1 cellular context compared by ENCODE assay signal in the genomic region with DNA sequence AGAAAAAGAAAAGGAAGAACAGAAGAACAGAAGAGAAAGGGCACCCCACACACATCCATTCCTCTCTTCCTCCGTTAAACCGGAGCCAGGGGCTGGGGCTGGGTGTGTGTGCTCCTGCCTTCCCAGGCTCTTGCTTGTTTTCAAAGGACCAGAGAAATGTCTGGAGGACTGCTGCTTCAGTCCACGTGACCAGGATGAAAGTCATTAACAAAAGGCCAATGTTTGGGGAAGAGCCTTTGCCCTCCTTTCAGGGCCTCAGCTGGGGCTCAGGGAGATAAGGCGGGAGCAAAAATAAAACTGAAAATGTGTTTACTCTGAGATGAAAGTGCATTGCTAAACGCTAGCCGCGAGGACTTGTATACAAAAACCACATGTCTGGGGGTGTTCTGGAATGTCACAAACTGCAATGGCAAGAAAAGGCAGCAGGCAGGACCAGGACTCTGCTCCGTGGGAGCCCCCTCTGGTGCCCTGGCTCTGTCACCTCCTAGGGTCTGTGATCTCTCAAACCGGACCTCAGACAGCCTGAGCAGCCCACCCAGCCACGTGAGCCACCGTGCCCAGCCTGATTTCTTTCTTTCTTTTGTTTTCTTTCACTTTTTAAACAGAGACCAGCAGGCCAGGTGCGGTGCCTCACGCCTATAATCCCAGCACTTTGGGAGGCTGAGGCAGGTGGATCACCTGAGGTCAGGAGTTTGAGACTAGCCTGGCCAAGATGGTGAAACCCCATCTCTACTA.
TF ChIP-seq lines count a peak whose summit lies in the region.

No MANE protein-coding gene starts in this region.

TF ChIP-seq in K562, 482 proteins besides CTCF, POLR2A, EP300 and RAD21 (continued from another document and continues in another):
- TF ChIP-seq, protein P1, sequence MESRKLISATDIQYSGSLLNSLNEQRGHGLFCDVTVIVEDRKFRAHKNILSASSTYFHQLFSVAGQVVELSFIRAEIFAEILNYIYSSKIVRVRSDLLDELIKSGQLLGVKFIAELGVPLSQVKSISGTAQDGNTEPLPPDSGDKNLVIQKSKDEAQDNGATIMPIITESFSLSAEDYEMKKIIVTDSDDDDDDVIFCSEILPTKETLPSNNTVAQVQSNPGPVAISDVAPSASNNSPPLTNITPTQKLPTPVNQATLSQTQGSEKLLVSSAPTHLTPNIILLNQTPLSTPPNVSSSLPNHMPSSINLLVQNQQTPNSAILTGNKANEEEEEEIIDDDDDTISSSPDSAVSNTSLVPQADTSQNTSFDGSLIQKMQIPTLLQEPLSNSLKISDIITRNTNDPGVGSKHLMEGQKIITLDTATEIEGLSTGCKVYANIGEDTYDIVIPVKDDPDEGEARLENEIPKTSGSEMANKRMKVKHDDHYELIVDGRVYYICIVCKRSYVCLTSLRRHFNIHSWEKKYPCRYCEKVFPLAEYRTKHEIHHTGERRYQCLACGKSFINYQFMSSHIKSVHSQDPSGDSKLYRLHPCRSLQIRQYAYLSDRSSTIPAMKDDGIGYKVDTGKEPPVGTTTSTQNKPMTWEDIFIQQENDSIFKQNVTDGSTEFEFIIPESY (CRISPR knock-in tag; IDR thresholded peaks at IDR 0.05) = no peak
- TF ChIP-seq TEAD4 (IDR thresholded peaks at IDR 0.05; ENCODE audit: low read length) = peak; percentile 77
- no peak for TF ChIP-seq TEAD4 (CRISPR knock-in tag; IDR thresholded peaks at IDR 0.05; ENCODE audit: borderline replicate concordance)
- TF ChIP-seq, protein P2, sequence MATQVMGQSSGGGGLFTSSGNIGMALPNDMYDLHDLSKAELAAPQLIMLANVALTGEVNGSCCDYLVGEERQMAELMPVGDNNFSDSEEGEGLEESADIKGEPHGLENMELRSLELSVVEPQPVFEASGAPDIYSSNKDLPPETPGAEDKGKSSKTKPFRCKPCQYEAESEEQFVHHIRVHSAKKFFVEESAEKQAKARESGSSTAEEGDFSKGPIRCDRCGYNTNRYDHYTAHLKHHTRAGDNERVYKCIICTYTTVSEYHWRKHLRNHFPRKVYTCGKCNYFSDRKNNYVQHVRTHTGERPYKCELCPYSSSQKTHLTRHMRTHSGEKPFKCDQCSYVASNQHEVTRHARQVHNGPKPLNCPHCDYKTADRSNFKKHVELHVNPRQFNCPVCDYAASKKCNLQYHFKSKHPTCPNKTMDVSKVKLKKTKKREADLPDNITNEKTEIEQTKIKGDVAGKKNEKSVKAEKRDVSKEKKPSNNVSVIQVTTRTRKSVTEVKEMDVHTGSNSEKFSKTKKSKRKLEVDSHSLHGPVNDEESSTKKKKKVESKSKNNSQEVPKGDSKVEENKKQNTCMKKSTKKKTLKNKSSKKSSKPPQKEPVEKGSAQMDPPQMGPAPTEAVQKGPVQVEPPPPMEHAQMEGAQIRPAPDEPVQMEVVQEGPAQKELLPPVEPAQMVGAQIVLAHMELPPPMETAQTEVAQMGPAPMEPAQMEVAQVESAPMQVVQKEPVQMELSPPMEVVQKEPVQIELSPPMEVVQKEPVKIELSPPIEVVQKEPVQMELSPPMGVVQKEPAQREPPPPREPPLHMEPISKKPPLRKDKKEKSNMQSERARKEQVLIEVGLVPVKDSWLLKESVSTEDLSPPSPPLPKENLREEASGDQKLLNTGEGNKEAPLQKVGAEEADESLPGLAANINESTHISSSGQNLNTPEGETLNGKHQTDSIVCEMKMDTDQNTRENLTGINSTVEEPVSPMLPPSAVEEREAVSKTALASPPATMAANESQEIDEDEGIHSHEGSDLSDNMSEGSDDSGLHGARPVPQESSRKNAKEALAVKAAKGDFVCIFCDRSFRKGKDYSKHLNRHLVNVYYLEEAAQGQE (CRISPR knock-in tag; IDR thresholded peaks at IDR 0.05; ENCODE audit: low read depth) = no peak
- peak; percentile 77; the same call in 1 of the 2 replicates for TF ChIP-seq BHLHE40 (IDR thresholded peaks at IDR 0.05; ENCODE audit: low read length)
- peak; percentile 55; the same call in 1 of the 2 replicates for TF ChIP-seq CTBP1 (IDR thresholded peaks at IDR 0.05; ENCODE audit: borderline replicate concordance)
- TF ChIP-seq, protein P3, sequence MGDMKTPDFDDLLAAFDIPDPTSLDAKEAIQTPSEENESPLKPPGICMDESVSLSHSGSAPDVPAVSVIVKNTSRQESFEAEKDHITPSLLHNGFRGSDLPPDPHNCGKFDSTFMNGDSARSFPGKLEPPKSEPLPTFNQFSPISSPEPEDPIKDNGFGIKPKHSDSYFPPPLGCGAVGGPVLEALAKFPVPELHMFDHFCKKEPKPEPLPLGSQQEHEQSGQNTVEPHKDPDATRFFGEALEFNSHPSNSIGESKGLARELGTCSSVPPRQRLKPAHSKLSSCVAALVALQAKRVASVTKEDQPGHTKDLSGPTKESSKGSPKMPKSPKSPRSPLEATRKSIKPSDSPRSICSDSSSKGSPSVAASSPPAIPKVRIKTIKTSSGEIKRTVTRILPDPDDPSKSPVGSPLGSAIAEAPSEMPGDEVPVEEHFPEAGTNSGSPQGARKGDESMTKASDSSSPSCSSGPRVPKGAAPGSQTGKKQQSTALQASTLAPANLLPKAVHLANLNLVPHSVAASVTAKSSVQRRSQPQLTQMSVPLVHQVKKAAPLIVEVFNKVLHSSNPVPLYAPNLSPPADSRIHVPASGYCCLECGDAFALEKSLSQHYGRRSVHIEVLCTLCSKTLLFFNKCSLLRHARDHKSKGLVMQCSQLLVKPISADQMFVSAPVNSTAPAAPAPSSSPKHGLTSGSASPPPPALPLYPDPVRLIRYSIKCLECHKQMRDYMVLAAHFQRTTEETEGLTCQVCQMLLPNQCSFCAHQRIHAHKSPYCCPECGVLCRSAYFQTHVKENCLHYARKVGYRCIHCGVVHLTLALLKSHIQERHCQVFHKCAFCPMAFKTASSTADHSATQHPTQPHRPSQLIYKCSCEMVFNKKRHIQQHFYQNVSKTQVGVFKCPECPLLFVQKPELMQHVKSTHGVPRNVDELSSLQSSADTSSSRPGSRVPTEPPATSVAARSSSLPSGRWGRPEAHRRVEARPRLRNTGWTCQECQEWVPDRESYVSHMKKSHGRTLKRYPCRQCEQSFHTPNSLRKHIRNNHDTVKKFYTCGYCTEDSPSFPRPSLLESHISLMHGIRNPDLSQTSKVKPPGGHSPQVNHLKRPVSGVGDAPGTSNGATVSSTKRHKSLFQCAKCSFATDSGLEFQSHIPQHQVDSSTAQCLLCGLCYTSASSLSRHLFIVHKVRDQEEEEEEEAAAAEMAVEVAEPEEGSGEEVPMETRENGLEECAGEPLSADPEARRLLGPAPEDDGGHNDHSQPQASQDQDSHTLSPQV (IDR thresholded peaks at IDR 0.05) = peak; percentile 75
- 0 out of 2 replicates have a peak, but pooled peaks have one; percentile 11 for TF ChIP-seq FOSL1 (tag; conservative IDR thresholded peaks at IDR 0.05)
- no peak for TF ChIP-seq NR2C1 (IDR thresholded peaks at IDR 0.05)
- TF ChIP-seq NR2C1 (tag; IDR thresholded peaks at IDR 0.05) = peak; percentile 16; the same call in 1 of the 2 replicates
- TF ChIP-seq, protein P4, sequence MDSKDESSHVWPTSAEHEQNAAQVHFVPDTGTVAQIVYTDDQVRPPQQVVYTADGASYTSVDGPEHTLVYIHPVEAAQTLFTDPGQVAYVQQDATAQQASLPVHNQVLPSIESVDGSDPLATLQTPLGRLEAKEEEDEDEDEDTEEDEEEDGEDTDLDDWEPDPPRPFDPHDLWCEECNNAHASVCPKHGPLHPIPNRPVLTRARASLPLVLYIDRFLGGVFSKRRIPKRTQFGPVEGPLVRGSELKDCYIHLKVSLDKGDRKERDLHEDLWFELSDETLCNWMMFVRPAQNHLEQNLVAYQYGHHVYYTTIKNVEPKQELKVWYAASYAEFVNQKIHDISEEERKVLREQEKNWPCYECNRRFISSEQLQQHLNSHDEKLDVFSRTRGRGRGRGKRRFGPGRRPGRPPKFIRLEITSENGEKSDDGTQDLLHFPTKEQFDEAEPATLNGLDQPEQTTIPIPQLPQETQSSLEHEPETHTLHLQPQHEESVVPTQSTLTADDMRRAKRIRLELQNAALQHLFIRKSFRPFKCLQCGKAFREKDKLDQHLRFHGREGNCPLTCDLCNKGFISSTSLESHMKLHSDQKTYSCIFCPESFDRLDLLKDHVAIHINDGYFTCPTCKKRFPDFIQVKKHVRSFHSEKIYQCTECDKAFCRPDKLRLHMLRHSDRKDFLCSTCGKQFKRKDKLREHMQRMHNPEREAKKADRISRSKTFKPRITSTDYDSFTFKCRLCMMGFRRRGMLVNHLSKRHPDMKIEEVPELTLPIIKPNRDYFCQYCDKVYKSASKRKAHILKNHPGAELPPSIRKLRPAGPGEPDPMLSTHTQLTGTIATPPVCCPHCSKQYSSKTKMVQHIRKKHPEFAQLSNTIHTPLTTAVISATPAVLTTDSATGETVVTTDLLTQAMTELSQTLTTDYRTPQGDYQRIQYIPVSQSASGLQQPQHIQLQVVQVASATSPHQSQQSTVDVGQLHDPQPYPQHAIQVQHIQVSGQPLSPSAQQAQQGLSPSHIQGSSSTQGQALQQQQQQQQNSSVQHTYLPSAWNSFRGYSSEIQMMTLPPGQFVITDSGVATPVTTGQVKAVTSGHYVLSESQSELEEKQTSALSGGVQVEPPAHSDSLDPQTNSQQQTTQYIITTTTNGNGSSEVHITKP (IDR thresholded peaks at IDR 0.05; ENCODE audit: partially characterized antibody) = peak; percentile 87
- TF ChIP-seq NFE2 (IDR thresholded peaks at IDR 0.05; ENCODE audit: low read depth) = 0 out of 2 replicates have a peak, but pooled peaks have one; percentile 8
- peak; percentile 95; the same call in 1 of the 2 replicates for TF ChIP-seq FOXP1 (CRISPR knock-in tag; IDR thresholded peaks at IDR 0.05)
- peak; percentile 32; the same call in 1 of the 2 replicates for TF ChIP-seq POLR2AphosphoS5 (IDR thresholded peaks at IDR 0.05; ENCODE audit: control insufficient read depth, insufficient read depth, low read depth, low read length)
- TF ChIP-seq RBM34 (IDR thresholded peaks at IDR 0.05; ENCODE audit: borderline replicate concordance, insufficient read depth, low read length) = no peak
- TF ChIP-seq SRF (CRISPR knock-in tag; IDR thresholded peaks at IDR 0.05) = no peak
- TF ChIP-seq TCF7 (IDR thresholded peaks at IDR 0.05; ENCODE audit: borderline replicate concordance) = peak; percentile 93
- peak; percentile 75 for TF ChIP-seq EGR1 (conservative IDR thresholded peaks at IDR 0.05)
- TF ChIP-seq SOX6 (IDR thresholded peaks at IDR 0.05) = peak; percentile 88
- TF ChIP-seq, protein P5, sequence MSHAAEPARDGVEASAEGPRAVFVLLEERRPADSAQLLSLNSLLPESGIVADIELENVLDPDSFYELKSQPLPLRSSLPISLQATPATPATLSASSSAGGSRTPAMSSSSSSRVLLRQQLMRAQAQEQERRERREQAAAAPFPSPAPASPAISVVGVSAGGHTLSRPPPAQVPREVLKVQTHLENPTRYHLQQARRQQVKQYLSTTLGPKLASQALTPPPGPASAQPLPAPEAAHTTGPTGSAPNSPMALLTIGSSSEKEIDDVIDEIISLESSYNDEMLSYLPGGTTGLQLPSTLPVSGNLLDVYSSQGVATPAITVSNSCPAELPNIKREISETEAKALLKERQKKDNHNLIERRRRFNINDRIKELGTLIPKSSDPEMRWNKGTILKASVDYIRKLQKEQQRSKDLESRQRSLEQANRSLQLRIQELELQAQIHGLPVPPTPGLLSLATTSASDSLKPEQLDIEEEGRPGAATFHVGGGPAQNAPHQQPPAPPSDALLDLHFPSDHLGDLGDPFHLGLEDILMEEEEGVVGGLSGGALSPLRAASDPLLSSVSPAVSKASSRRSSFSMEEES (CRISPR knock-in tag; IDR thresholded peaks at IDR 0.05) = peak; percentile 73
- no peak for TF ChIP-seq KLF10 (CRISPR knock-in tag; IDR thresholded peaks at IDR 0.05)
- peak; percentile 85 for TF ChIP-seq MEF2D (tag; conservative IDR thresholded peaks at IDR 0.05; ENCODE audit: low read depth)
- no peak for TF ChIP-seq SRSF3 (IDR thresholded peaks at IDR 0.05; ENCODE audit: insufficient read depth, low read length)
- TF ChIP-seq RBM14 (IDR thresholded peaks at IDR 0.05; ENCODE audit: borderline replicate concordance, insufficient read depth, low read depth, low read length) = no peak
- TF ChIP-seq TCF3 (CRISPR knock-in tag; IDR thresholded peaks at IDR 0.05) = peak; percentile 84
- peak; percentile 94; the same call in 1 of the 2 replicates for TF ChIP-seq ESRRA (IDR thresholded peaks at IDR 0.05; ENCODE audit: borderline replicate concordance, low read depth)
- no peak for TF ChIP-seq NR2C2 (CRISPR knock-in tag; IDR thresholded peaks at IDR 0.05)
- TF ChIP-seq NR2C2 (tag; IDR thresholded peaks at IDR 0.05) = 0 out of 2 replicates have a peak, but pooled peaks have one; percentile 40
- TF ChIP-seq, protein P6, sequence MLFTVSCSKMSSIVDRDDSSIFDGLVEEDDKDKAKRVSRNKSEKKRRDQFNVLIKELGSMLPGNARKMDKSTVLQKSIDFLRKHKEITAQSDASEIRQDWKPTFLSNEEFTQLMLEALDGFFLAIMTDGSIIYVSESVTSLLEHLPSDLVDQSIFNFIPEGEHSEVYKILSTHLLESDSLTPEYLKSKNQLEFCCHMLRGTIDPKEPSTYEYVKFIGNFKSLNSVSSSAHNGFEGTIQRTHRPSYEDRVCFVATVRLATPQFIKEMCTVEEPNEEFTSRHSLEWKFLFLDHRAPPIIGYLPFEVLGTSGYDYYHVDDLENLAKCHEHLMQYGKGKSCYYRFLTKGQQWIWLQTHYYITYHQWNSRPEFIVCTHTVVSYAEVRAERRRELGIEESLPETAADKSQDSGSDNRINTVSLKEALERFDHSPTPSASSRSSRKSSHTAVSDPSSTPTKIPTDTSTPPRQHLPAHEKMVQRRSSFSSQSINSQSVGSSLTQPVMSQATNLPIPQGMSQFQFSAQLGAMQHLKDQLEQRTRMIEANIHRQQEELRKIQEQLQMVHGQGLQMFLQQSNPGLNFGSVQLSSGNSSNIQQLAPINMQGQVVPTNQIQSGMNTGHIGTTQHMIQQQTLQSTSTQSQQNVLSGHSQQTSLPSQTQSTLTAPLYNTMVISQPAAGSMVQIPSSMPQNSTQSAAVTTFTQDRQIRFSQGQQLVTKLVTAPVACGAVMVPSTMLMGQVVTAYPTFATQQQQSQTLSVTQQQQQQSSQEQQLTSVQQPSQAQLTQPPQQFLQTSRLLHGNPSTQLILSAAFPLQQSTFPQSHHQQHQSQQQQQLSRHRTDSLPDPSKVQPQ (CRISPR knock-in tag; IDR thresholded peaks at IDR 0.05; ENCODE audit: borderline replicate concordance) = 0 out of 2 replicates have a peak, but pooled peaks have one; percentile 31
- TF ChIP-seq, protein P7, sequence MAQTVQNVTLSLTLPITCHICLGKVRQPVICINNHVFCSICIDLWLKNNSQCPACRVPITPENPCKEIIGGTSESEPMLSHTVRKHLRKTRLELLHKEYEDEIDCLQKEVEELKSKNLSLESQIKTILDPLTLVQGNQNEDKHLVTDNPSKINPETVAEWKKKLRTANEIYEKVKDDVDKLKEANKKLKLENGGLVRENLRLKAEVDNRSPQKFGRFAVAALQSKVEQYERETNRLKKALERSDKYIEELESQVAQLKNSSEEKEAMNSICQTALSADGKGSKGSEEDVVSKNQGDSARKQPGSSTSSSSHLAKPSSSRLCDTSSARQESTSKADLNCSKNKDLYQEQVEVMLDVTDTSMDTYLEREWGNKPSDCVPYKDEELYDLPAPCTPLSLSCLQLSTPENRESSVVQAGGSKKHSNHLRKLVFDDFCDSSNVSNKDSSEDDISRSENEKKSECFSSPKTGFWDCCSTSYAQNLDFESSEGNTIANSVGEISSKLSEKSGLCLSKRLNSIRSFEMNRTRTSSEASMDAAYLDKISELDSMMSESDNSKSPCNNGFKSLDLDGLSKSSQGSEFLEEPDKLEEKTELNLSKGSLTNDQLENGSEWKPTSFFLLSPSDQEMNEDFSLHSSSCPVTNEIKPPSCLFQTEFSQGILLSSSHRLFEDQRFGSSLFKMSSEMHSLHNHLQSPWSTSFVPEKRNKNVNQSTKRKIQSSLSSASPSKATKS (CRISPR knock-in tag; IDR thresholded peaks at IDR 0.05) = no peak
- no peak for TF ChIP-seq CEBPG (CRISPR knock-in tag; IDR thresholded peaks at IDR 0.05)
- peak in 1 of 2 experiments; percentile 35; a peak in 1 of 4 replicates for TF ChIP-seq CEBPG (tag; conservative IDR thresholded peaks at IDR 0.05 in 1 of 2, IDR thresholded peaks at IDR 0.05 in 1 of 2)
- TF ChIP-seq ZNF263 (CRISPR knock-in tag; IDR thresholded peaks at IDR 0.05; ENCODE audit: borderline replicate concordance) = no peak
- no peak for TF ChIP-seq SIN3B (IDR thresholded peaks at IDR 0.05; ENCODE audit: low read depth)
- TF ChIP-seq ZNF212 (CRISPR knock-in tag; IDR thresholded peaks at IDR 0.05) = no peak
- TF ChIP-seq TCF7L2 (IDR thresholded peaks at IDR 0.05; ENCODE audit: low read depth, low read length) = peak; percentile 70
